ENCODE assay signal across 1 cellular context in genomic region chr2:23360571-23361125, GRCh38.
TF ChIP-seq lines count a peak whose summit lies in the region.

No MANE protein-coding gene starts in this region.

TF ChIP-seq in HepG2, 621 proteins besides CTCF, POLR2A, EP300 and RAD21 (continued from another document and continues in another):
- TF ChIP-seq TRAFD1 (CRISPR knock-in tag; IDR thresholded peaks at IDR 0.05; ENCODE audit: borderline replicate concordance) (no peak), ETV6 (CRISPR knock-in tag; conservative IDR thresholded peaks at IDR 0.05) (no peak), FOSL2 (CRISPR knock-in tag; IDR thresholded peaks at IDR 0.05) (peak; percentile 78), MBD4 (IDR thresholded peaks at IDR 0.05; ENCODE audit: borderline replicate concordance, low read length) (no peak), PTBP1 (IDR thresholded peaks at IDR 0.05; ENCODE audit: low read depth, low read length, poor library complexity, severe bottlenecking) (no peak), ZNF256 (CRISPR knock-in tag; conservative IDR thresholded peaks at IDR 0.05) (no peak), ELF1 (CRISPR knock-in tag; IDR thresholded peaks at IDR 0.05) (peak; percentile 50; the same call in 1 of the 2 replicates), ZFX (CRISPR knock-in tag; IDR thresholded peaks at IDR 0.05; ENCODE audit: low read depth) (peak; percentile 41; the same call in 1 of the 2 replicates), ZFP91 (CRISPR knock-in tag; IDR thresholded peaks at IDR 0.05; ENCODE audit: borderline replicate concordance) (no peak), ESRRA (CRISPR knock-in tag; IDR thresholded peaks at IDR 0.05; ENCODE audit: low read depth) (no peak), HNRNPLL (IDR thresholded peaks at IDR 0.05; ENCODE audit: low read depth, low read length, poor library complexity, severe bottlenecking) (no peak), ZNF496 (CRISPR knock-in tag; IDR thresholded peaks at IDR 0.05; ENCODE audit: insufficient replicate concordance) (no peak), RBFOX2 (IDR thresholded peaks at IDR 0.05; ENCODE audit: low read depth, low read length) (no peak), ELK4 (CRISPR knock-in tag; IDR thresholded peaks at IDR 0.05; ENCODE audit: borderline replicate concordance) (no peak), FOSL1 (CRISPR knock-in tag; IDR thresholded peaks at IDR 0.05; ENCODE audit: borderline replicate concordance) (no peak), ZNF367 (CRISPR knock-in tag; IDR thresholded peaks at IDR 0.05; ENCODE audit: borderline replicate concordance) (no peak; the same call in 1 of the 2 replicates), ZNF331 (CRISPR knock-in tag; IDR thresholded peaks at IDR 0.05) (no peak), SP5 (CRISPR knock-in tag; IDR thresholded peaks at IDR 0.05; ENCODE audit: borderline replicate concordance, low read depth) (peak; percentile 82), ZNF34 (CRISPR knock-in tag; IDR thresholded peaks at IDR 0.05; ENCODE audit: borderline replicate concordance) (no peak), REXO4 (CRISPR knock-in tag; IDR thresholded peaks at IDR 0.05; ENCODE audit: borderline replicate concordance) (no peak), MAX (IDR thresholded peaks at IDR 0.05) (peak; percentile 97), ATAD3A (CRISPR knock-in tag; IDR thresholded peaks at IDR 0.05) (no peak), DZIP1 (CRISPR knock-in tag; IDR thresholded peaks at IDR 0.05) (no peak), MLLT10 (CRISPR knock-in tag; IDR thresholded peaks at IDR 0.05) (no peak), SIX4 (CRISPR knock-in tag; IDR thresholded peaks at IDR 0.05) (peak; percentile 37; the same call in 1 of the 2 replicates), RORA (CRISPR knock-in tag; IDR thresholded peaks at IDR 0.05) (no peak), ZNF749 (CRISPR knock-in tag; IDR thresholded peaks at IDR 0.05; ENCODE audit: borderline replicate concordance) (no peak), SIN3A (IDR thresholded peaks at IDR 0.05; ENCODE audit: borderline replicate concordance, low read depth, low read length) (no peak), ZNF75D (CRISPR knock-in tag; IDR thresholded peaks at IDR 0.05; ENCODE audit: borderline replicate concordance) (no peak), MAFG (CRISPR knock-in tag; IDR thresholded peaks at IDR 0.05) (no peak), GATAD2A (CRISPR knock-in tag; IDR thresholded peaks at IDR 0.05) (no peak; the same call in 1 of the 2 replicates), TRIM22 (IDR thresholded peaks at IDR 0.05) (no peak), USF2 (IDR thresholded peaks at IDR 0.05; ENCODE audit: low read depth, low read length) (peak; percentile 54), USF2 (CRISPR knock-in tag; IDR thresholded peaks at IDR 0.05; ENCODE audit: borderline replicate concordance) (peak; percentile 79; the same call in 1 of the 2 replicates), ZSCAN5A (CRISPR knock-in tag; IDR thresholded peaks at IDR 0.05; ENCODE audit: borderline replicate concordance) (no peak), SOX6 (IDR thresholded peaks at IDR 0.05) (no peak), SOX6 (CRISPR knock-in tag; IDR thresholded peaks at IDR 0.05) (no peak), SNAPC5 (CRISPR knock-in tag; IDR thresholded peaks at IDR 0.05; ENCODE audit: borderline replicate concordance) (no peak), ZNF616 (CRISPR knock-in tag; IDR thresholded peaks at IDR 0.05; ENCODE audit: low read depth) (no peak), KDM1A (CRISPR knock-in tag; IDR thresholded peaks at IDR 0.05) (no peak), E2F2 (CRISPR knock-in tag; IDR thresholded peaks at IDR 0.05; ENCODE audit: borderline replicate concordance) (no peak), NFRKB (IDR thresholded peaks at IDR 0.05) (no peak), NFIC (IDR thresholded peaks at IDR 0.05; ENCODE audit: low read length) (no peak), NR2C2 (CRISPR knock-in tag; IDR thresholded peaks at IDR 0.05; ENCODE audit: borderline replicate concordance) (no peak), ZNF878 (CRISPR knock-in tag; IDR thresholded peaks at IDR 0.05) (peak; percentile 80; the same call in 1 of the 2 replicates), BATF2 (CRISPR knock-in tag; IDR thresholded peaks at IDR 0.05) (no peak)
